10 cellular contexts compared by ENCODE assay signal in genomic region chr2:196453613-196454047, GRCh38.
DNase-seq lines count a peak whose midpoint lies in the region; ATAC-seq, FAIRE-seq and TF ChIP-seq lines count a peak whose summit lies in the region.
"Had no signal": no experiment of that assay in that cellular context is flagged by ENCODE, and none has a peak within 500 bp of the region (broad histone marks: within the 10 kb centered on the region; RNA-seq: fewer than 3 reads in every experiment).

No MANE protein-coding gene starts in this region.

- peaks cover 1% of the 10 kb centered on the region for H3K4me1 Mint-ChIP-seq in activated CD4-positive, alpha-beta T cell treated with anti-CD3 and anti-CD28 coated beads, Interleukin-2, amount 10 ng/mL, durations not matched to agents 24 days and 14 days
- H3K4me1 Mint-ChIP-seq: central memory CD8-positive, alpha-beta T cell had no signal

- H3K36me3 ChIP-seq in HAP-1 (replicated peaks) (no peaks in the 10 kb centered on the region), small intestine (ENCODE audit: control insufficient read depth in 2 of 2, insufficient read depth in 2 of 2, low read length in 2 of 2) (no peaks in the 10 kb centered on the region)
- H3K36me3 ChIP-seq: BLaER1 had no signal

- DNase-seq in DMS 273 (lab: John Stamatoyannopoulos, UW; ENCODE audit: unreplicated experiment): peak; percentile 66
- DNase-seq in DMS 273 treated with DMSO at 0.1 percent for 48 hours (lab: John Stamatoyannopoulos, UW): no peak
- DNase-seq in HAP-1 (ENCODE audit: low spot score in 2 of 2): peak; percentile 24 to 57
- peak; percentile 3 for DNase-seq in NCI-H1092 (lab: John Stamatoyannopoulos, UW)
- peak; percentile 80 for DNase-seq in activated CD4-positive, alpha-beta T cell treated with anti-CD3 and anti-CD28 coated beads, Interleukin-2, amount 10 ng/mL, durations not matched to agents 24 days and 14 days
- DNase-seq in foreskin keratinocyte: peak in 1 of 2 donors; percentile 35
- DNase-seq in small intestine: peak; percentile 20

- no peak for FAIRE-seq in small intestine (lab: Jason Lieb, UNC)

- H3K4me3 ChIP-seq in HAP-1 (no peak overlapping the region), small intestine (ENCODE audit: low read depth in 1 of 2, low read length in 2 of 2) (no peak overlapping the region)
- H3K4me3 ChIP-seq: BLaER1 had no signal

- WGBS in small intestine, 3 donors: 5 to 11% (median 7%) methylated on average over 4 of the region's 4 CpGs

- peak; percentile 80 for TF ChIP-seq CTCF in foreskin keratinocyte (conservative IDR thresholded peaks at IDR 0.05)

- no peak overlapping the region for H3K27ac Mint-ChIP-seq in activated CD4-positive, alpha-beta T cell treated with anti-CD3 and anti-CD28 coated beads, Interleukin-2, amount 10 ng/mL, durations not matched to agents 24 days and 14 days

- H3K36me3 Mint-ChIP-seq in activated CD4-positive, alpha-beta T cell treated with anti-CD3 and anti-CD28 coated beads, Interleukin-2, amount 10 ng/mL, durations not matched to agents 24 days and 14 days (ENCODE audit: low read depth): no peaks in the 10 kb centered on the region

- H3K4me1 ChIP-seq in HAP-1 (no peaks in the 10 kb centered on the region), foreskin keratinocyte (no peaks in the 10 kb centered on the region), small intestine (ENCODE audit: control insufficient read depth in 2 of 2, insufficient read depth in 1 of 2, low read depth in 1 of 2, low read length in 1 of 2) (no peaks in the 10 kb centered on the region)
- H3K4me1 ChIP-seq: BLaER1 had no signal

- no peaks in the 10 kb centered on the region for H3K9me3 ChIP-seq in HAP-1
- no peaks in the 10 kb centered on the region for H3K9me3 ChIP-seq in small intestine (ENCODE audit: control insufficient read depth, low read depth)
- H3K9me3 ChIP-seq: BLaER1 had no signal

- H3K27me3 ChIP-seq in HAP-1 (ENCODE audit: low read depth): no peaks in the 10 kb centered on the region
- H3K27me3 ChIP-seq in foreskin keratinocyte: peaks cover 4% of the 10 kb centered on the region
- no peaks in the 10 kb centered on the region for H3K27me3 ChIP-seq in small intestine (ENCODE audit: control insufficient read depth in 2 of 2, insufficient read depth in 2 of 2, low read length in 2 of 2)
- H3K27me3 ChIP-seq: BLaER1 had no signal

- no peaks in the 10 kb centered on the region for H3K9me3 Mint-ChIP-seq in activated CD4-positive, alpha-beta T cell treated with anti-CD3 and anti-CD28 coated beads, Interleukin-2, amount 10 ng/mL, durations not matched to agents 24 days and 14 days
- H3K9me3 Mint-ChIP-seq: central memory CD8-positive, alpha-beta T cell had no signal

- H3K4me3 Mint-ChIP-seq in activated CD4-positive, alpha-beta T cell treated with anti-CD3 and anti-CD28 coated beads, Interleukin-2, amount 10 ng/mL, durations not matched to agents 24 days and 14 days: no peak overlapping the region
- H3K4me3 Mint-ChIP-seq: central memory CD8-positive, alpha-beta T cell had no signal

- peaks cover 26% of the 10 kb centered on the region for H3K27me3 Mint-ChIP-seq in activated CD4-positive, alpha-beta T cell treated with anti-CD3 and anti-CD28 coated beads, Interleukin-2, amount 10 ng/mL, durations not matched to agents 24 days and 14 days

- intact Hi-C loops in activated CD4-positive, alpha-beta T cell treated with anti-CD3 and anti-CD28 coated beads, Interleukin-2, amount 10 ng/mL, durations not matched to agents 24 days and 14 days (cut with micrococcal nuclease): loop anchor here (2.0 to 5.0 kb wide), 2 partner anchors 321 to 375 kb away; no protein-coding TSS in a partner anchor

- no peak overlapping the region for H3K27ac ChIP-seq in foreskin keratinocyte
- no peak overlapping the region for H3K27ac ChIP-seq in small intestine (ENCODE audit: low read depth in 1 of 2, low read length in 1 of 2)
- H3K27ac ChIP-seq: BLaER1 had no signal

- in situ Hi-C loops in HAP-1 (cut with MboI; ENCODE audit: low sequenced_read_pairs): no loop called here

- ATAC-seq in foreskin keratinocyte: peak; percentile 72
- ATAC-seq in HG03457 (IDR thresholded peaks at IDR 0.05; ENCODE audit: unreplicated experiment): no peak
